2 cellular contexts compared by ENCODE assay signal in the genomic region with DNA sequence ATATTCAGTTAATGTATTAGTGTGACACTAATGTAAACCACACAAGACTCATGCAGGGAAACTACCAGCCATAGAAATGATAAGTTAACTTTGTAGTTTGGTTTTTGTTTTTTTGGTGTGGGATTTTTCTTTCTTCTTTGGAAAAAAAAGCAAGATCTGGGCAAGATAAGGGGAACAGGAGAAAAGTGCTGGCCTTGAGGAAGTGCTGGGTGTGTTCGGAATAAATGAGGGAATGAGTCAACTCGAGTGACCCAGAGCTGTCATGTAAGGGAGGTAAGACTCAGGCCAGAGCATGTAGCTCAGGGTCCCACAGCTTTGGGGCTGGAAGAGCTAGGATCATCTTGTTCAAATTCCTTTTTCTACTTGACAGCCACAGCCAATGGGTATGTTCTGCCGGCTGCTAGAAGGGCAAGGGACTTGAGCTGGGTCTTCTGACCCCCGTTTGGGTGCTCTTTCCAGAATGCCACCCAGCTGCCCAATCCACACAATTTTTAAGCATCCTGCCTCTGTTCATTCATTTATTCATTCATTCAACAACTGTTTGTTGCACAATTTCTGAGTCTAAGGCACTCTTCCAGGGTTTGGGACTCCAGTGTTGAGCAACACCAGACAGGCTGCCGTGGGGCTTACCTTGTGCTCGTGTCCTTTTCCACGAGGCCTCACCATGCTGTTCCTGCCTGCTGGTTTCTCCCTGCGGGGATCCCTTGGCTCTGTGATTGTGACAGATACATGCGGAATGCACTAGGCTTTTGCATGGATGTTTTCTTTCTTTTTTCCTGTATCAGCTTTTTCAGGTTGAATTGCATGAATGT.
A peak's percentile ranks its signal among the peaks of the same experiment; 100 is the strongest.
TF ChIP-seq lines count a peak whose summit lies in the region.

No MANE protein-coding gene starts in this region.

TF ChIP-seq in HCT116, 20 proteins besides CTCF, POLR2A, EP300 and RAD21:
- TF ChIP-seq CEBPB (IDR thresholded peaks at IDR 0.05; ENCODE audit: low read depth) (no peak), ELF1 (IDR thresholded peaks at IDR 0.05; ENCODE audit: borderline replicate concordance, low read depth) (no peak), EZH2phosphoT487 (IDR thresholded peaks at IDR 0.05; ENCODE audit: borderline replicate concordance) (no peak), TCF7L2 (IDR thresholded peaks at IDR 0.05; ENCODE audit: borderline replicate concordance, extremely low read depth, insufficient read depth, insufficient read length) (no peak), JUND (IDR thresholded peaks at IDR 0.05) (no peak), SRF (IDR thresholded peaks at IDR 0.05; ENCODE audit: low read depth) (no peak), CBX3 (IDR thresholded peaks at IDR 0.05; ENCODE audit: low read depth) (no peak), EZH2 (IDR thresholded peaks at IDR 0.05) (no peak)

TF ChIP-seq in GM12878, 131 proteins besides CTCF, POLR2A, EP300 and RAD21:
- TF ChIP-seq BHLHE40 (IDR thresholded peaks at IDR 0.05; ENCODE audit: borderline replicate concordance in 1 of 2, low read depth in 2 of 2, low read length in 1 of 2) (0 out of 4 replicates have a peak, but pooled peaks of 1 of the 2 experiments have one; percentile 13), BMI1 (IDR thresholded peaks at IDR 0.05; ENCODE audit: borderline replicate concordance) (no peak), IKZF2 (IDR thresholded peaks at IDR 0.05) (peak; percentile 23 to 51; a peak in 3 of 4 replicates), NBN (IDR thresholded peaks at IDR 0.05) (no peak), MTA2 (IDR thresholded peaks at IDR 0.05; ENCODE audit: low read depth) (0 out of 2 replicates have a peak, but pooled peaks have one; percentile 15), TCF3 (IDR thresholded peaks at IDR 0.05; ENCODE audit: borderline replicate concordance, insufficient read depth, low read depth, low read length) (no peak), MYC (IDR thresholded peaks at IDR 0.05; ENCODE audit: insufficient read depth, insufficient read length, insufficient replicate concordance, low read length, severe bottlenecking) (no peak), RUNX3 (IDR thresholded peaks at IDR 0.05; ENCODE audit: low read length) (peak; percentile 20; the same call in 1 of the 2 replicates), IKZF1 (conservative IDR thresholded peaks at IDR 0.05) (peak; percentile 18; the same call in 1 of the 2 replicates)
TF ChIP-seq in GM12878: peak in this region for 5.
